Comparison of ENCODE assay signal across 9 cellular contexts in genomic region chr9:113886471-113886870, GRCh38. TPM values are rescaled to one million over a fixed set of nuclear protein-coding genes. Genes with fewer than 3 reads are reported as not detected.
DNase-seq lines count a peak whose midpoint lies in the region; ATAC-seq and TF ChIP-seq lines count a peak whose summit lies in the region.
"Had no signal": no experiment of that assay in that cellular context is flagged by ENCODE, and none has a peak within 500 bp of the region (broad histone marks: within the 10 kb centered on the region; RNA-seq: fewer than 3 reads in every experiment).

No MANE protein-coding gene starts in this region.

- no peak for TF ChIP-seq CTCF in AG10803 (conservative IDR thresholded peaks at IDR 0.05; ENCODE audit: low read length)
- no peak for TF ChIP-seq CTCF in Loucy (conservative IDR thresholded peaks at IDR 0.05; ENCODE audit: low read length)
- TF ChIP-seq CTCF in dorsolateral prefrontal cortex (IDR thresholded peaks at IDR 0.05 in 54 of 56, conservative IDR thresholded peaks at IDR 0.05 in 2 of 56; ENCODE audit: low read depth in 1 of 56, partially characterized antibody in 56 of 56), result no peak

- H3K9ac ChIP-seq in Loucy (ENCODE audit: low read depth, low read length, poor library complexity, severe bottlenecking), result peak overlapping the region; percentile 37
- H3K9ac ChIP-seq in trophoblast cell (ENCODE audit: low read length), result no peak overlapping the region

- peak overlapping the region; percentile 45 for H3K4me3 ChIP-seq in AG10803 (ENCODE audit: low read length)
- peak overlapping the region; percentile 67 for H3K4me3 ChIP-seq in Loucy (ENCODE audit: low read length, poor library complexity, severe bottlenecking)
- peak overlapping the region in 30 of 59 donors; percentile 2 to 47 (median 28) for H3K4me3 ChIP-seq in dorsolateral prefrontal cortex
- no peak overlapping the region for H3K4me3 ChIP-seq in trophoblast cell (ENCODE audit: low read depth, low read length)

- no peak overlapping the region for H2BK120ac ChIP-seq in trophoblast cell (ENCODE audit: insufficient read depth, low read length, poor library complexity)

- ATAC-seq in naive B cell (ENCODE audit: low read depth in 2 of 2), result peak; percentile 41 to 57
- no peak for ATAC-seq in GM21737 (IDR thresholded peaks at IDR 0.05; ENCODE audit: unreplicated experiment)

- no peak overlapping the region for H3K23ac ChIP-seq in trophoblast cell (ENCODE audit: low read length)

- H3K27me3 ChIP-seq in Loucy (ENCODE audit: insufficient read depth, low read length, poor library complexity, severe bottlenecking) (no peaks in the 10 kb centered on the region), dorsolateral prefrontal cortex (no peaks in the 10 kb centered on the region), trophoblast cell (ENCODE audit: insufficient read depth, low read length) (no peaks in the 10 kb centered on the region)

- no peak overlapping the region for H4K12ac ChIP-seq in trophoblast cell (ENCODE audit: low read depth, low read length)

- H3K27ac ChIP-seq in dorsolateral prefrontal cortex (peak overlapping the region in 4 of 59 donors; percentile 4 to 35 (median 12)), trophoblast cell (ENCODE audit: low read depth, low read length) (no peak overlapping the region)

- H3K9me3 ChIP-seq in Loucy (ENCODE audit: insufficient read depth, low read depth, low read length) (0 out of 2 replicates have a peak, but pooled peaks cover 11% of the 10 kb centered on the region), trophoblast cell (ENCODE audit: insufficient read depth, low read depth, low read length) (no peaks in the 10 kb centered on the region)

- H3K4me1 ChIP-seq in Loucy (ENCODE audit: insufficient read depth, low read length, poor library complexity, severe bottlenecking) (peaks cover 33% of the 10 kb centered on the region), trophoblast cell (ENCODE audit: control insufficient read depth in 1 of 2, insufficient read depth in 2 of 2, low read length in 2 of 2) (peaks cover 0 to 7% of the 10 kb centered on the region in 2 experiments)

- no CpG with 5 or more reads among the region's 1 CpG for WGBS in trophoblast cell (ENCODE audit: extremely low coverage, insufficient coverage, insufficient read length)

- H2AFZ ChIP-seq in Loucy (ENCODE audit: low read length) (no peak overlapping the region), trophoblast cell (ENCODE audit: insufficient read depth, low read length, poor library complexity) (no peak overlapping the region)

- intact Hi-C loops in dorsolateral prefrontal cortex (cut with DNase I), result no loop called here

- H3F3A ChIP-seq in Loucy (ENCODE audit: low read depth), result no peaks in the 10 kb centered on the region

- H3K79me1 ChIP-seq in trophoblast cell (ENCODE audit: low read length), result no peaks in the 10 kb centered on the region

- no peak overlapping the region for H2BK5ac ChIP-seq in trophoblast cell (ENCODE audit: low read depth, low read length, poor library complexity)

- no peak overlapping the region for H4K8ac ChIP-seq in trophoblast cell (ENCODE audit: low read depth, low read length)

- H3K9me2 ChIP-seq in Loucy (replicated peaks; ENCODE audit: low read depth, low read length), result no peaks in the 10 kb centered on the region

- no peak overlapping the region for H2AK5ac ChIP-seq in trophoblast cell (ENCODE audit: low read length)

- H3K79me2 ChIP-seq in Loucy (ENCODE audit: insufficient read depth, low read length), result peaks cover 81% of the 10 kb centered on the region
- H3K79me2 ChIP-seq in trophoblast cell (ENCODE audit: control insufficient read depth, insufficient read depth, low read length, poor library complexity), result no peaks in the 10 kb centered on the region

- H3K4me1 Mint-ChIP-seq in naive B cell, result peaks cover 11 to 27% (median 21%) of the 10 kb centered on the region in 3 donors

- H3K9me3 Mint-ChIP-seq in naive B cell, result peaks cover 0 to 18% (median 3%) of the 10 kb centered on the region in 7 donors

- peak overlapping the region in 4 of 6 donors; percentile 10 to 87 (median 64) for H3K27ac Mint-ChIP-seq in naive B cell

- H4K91ac ChIP-seq in trophoblast cell (ENCODE audit: low read depth, low read length), result no peak overlapping the region

- no peak overlapping the region for H3K14ac ChIP-seq in trophoblast cell (ENCODE audit: low read length)

- no peak for DNase-seq in AG10803 (ENCODE audit: low read depth)
- no peak for DNase-seq in dorsolateral prefrontal cortex
- DNase-seq in naive B cell, result peak; percentile 5
- no peak for DNase-seq in trophoblast cell
- DNase-seq in KBM-7, result no peak
- no peak for DNase-seq in DMS53 treated with DMSO at 0.1 percent for 48 hours (lab: John Stamatoyannopoulos, UW; ENCODE audit: unreplicated experiment)
- DNase-seq: activated CD4-positive, CD25-positive, alpha-beta regulatory T cell treated with anti-CD3 and anti-CD28 coated beads, Interleukin-2, amount 50 U/mL, for 72 hours had no signal

- H3K4me3 Mint-ChIP-seq in naive B cell, result peak overlapping the region; percentile 55 to 88 (median 82)

- peaks cover 11% of the 10 kb centered on the region for H4K20me1 ChIP-seq in Loucy (ENCODE audit: insufficient read depth, low read length, poor library complexity, severe bottlenecking)

- peak overlapping the region; percentile 81 for H3K4me2 ChIP-seq in Loucy (ENCODE audit: low read depth, low read length, poor library complexity, severe bottlenecking)
- H3K4me2 ChIP-seq in trophoblast cell (ENCODE audit: low read length), result no peak overlapping the region

- peaks cover 0 to 5% of the 10 kb centered on the region in 2 donors for H3K36me3 Mint-ChIP-seq in naive B cell

- no peak overlapping the region for H2BK12ac ChIP-seq in trophoblast cell (ENCODE audit: low read length)

- H3K18ac ChIP-seq in trophoblast cell (ENCODE audit: low read length), result no peak overlapping the region

- H3K36me3 ChIP-seq in Loucy (ENCODE audit: insufficient read depth, low read length) (peaks cover 6% of the 10 kb centered on the region; the same call in 1 of the 2 replicates), trophoblast cell (ENCODE audit: control insufficient read depth in 1 of 2, insufficient read depth in 2 of 2, low read length in 2 of 2) (no peaks in the 10 kb centered on the region)

- H3K27me3 Mint-ChIP-seq in naive B cell, result no peaks in the 10 kb centered on the region

- in situ Hi-C loops in KBM-7 (cut with MboI; ENCODE audit: low pct_unique_long_range_greater_than_20kb, low sequenced_read_pairs), result no loop called here

- no peak overlapping the region for H3K4ac ChIP-seq in trophoblast cell (ENCODE audit: low read depth, low read length)

RNA-seq across cellular contexts. Expression of gene ZNF618, which starts 10.4 kb away (rescaled TPM):
- 10 to 100 TPM in 3 of 120 experiments, 1 to 10 TPM in 117; 3.2 to 10.5 (median 6.8) TPM for total RNA-seq in dorsolateral prefrontal cortex
- 1 to 10 TPM in 5 of 6 donors, under 1 TPM in 1; 1.00 to 3.2 (median 2.2) TPM for polyA plus RNA-seq in naive B cell (ENCODE audit: low read depth in 6 of 6)
- polyA plus RNA-seq in trophoblast cell (2013), result 7.8 and 8.5 TPM in 2 replicates
